ENCODE assay signal across 8 cellular contexts in the genomic region with DNA sequence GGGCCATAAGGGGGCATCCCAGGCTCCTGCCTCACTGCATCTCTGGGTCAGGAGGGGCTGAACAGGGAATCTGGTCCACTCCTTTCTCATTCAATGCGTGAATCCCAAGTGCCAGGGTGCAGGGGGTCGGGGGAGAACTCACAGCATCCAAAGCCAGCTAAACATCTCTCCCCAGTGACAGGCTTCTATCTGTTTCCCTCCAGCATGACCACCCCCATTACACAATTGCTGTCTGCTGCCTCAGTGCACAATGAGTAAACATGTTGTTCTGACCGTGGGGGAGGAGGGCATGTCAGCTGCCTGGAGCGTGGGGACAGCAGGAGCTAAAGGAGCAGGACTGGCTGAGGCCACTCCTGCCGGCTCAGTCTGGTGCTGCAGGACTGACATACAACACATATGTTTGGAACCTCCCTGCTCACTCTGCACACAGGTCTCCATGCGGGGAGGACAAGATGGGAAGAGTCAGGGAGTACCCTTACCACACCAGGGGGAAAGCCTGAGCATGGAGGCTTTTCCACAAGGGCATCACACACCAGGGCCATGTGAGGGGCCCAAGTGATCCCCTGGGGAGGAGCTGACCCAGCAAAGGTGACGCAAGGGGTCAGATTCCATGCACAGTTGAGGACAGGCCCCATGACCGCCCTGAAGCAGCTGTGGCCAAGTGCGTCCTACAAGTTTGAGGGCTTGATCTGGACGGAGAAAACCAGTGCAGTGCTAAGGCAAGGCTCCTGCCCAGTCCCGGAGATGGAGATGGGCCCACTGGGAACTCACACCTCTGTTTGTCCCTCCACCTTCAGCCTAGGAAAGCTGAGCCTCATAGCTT. TPM values are rescaled to one million over a fixed set of nuclear protein-coding genes. Genes with fewer than 3 reads are reported as not detected.
DNase-seq lines count a peak whose midpoint lies in the region; ATAC-seq and TF ChIP-seq lines count a peak whose summit lies in the region.

No MANE protein-coding gene starts in this region.

- no peaks in the 10 kb centered on the region for H3K9me3 Mint-ChIP-seq in CD4-positive, CD25-positive, alpha-beta regulatory T cell

- H3K36me3 Mint-ChIP-seq in CD4-positive, CD25-positive, alpha-beta regulatory T cell, result no peaks in the 10 kb centered on the region

- TF ChIP-seq CTCF in fibroblast of mammary gland (conservative IDR thresholded peaks at IDR 0.05; ENCODE audit: control insufficient read depth, insufficient read depth, low read depth, low read length), result no peak

- no peak overlapping the region for H4K8ac ChIP-seq in neuronal stem cell (ENCODE audit: low read depth, low read length)

- H2BK12ac ChIP-seq in neuronal stem cell (ENCODE audit: low read length), result no peak overlapping the region

- no peak overlapping the region for H4K91ac ChIP-seq in neuronal stem cell (ENCODE audit: low read depth, low read length, poor library complexity)

- peak overlapping the region; percentile 92 for H2AFZ ChIP-seq in neuronal stem cell (ENCODE audit: low read length)

- no peak overlapping the region for H3K4ac ChIP-seq in neuronal stem cell (ENCODE audit: low read length)

- peak overlapping the region; percentile 52 for H3K23ac ChIP-seq in neuronal stem cell (ENCODE audit: low read depth, low read length, poor library complexity)

- WGBS in neuronal stem cell (ENCODE audit: extremely low coverage in 2 of 2, insufficient read length in 2 of 2, insufficient replicate concordance in 1 of 2), 2 donors, result no CpG with 5 or more reads among the region's 11 CpGs

- peak overlapping the region; percentile 3 for H2AK5ac ChIP-seq in neuronal stem cell (ENCODE audit: low read depth, low read length)

- H3K27ac ChIP-seq in CD4-positive, CD25-positive, alpha-beta regulatory T cell (ENCODE audit: insufficient read depth, low read length, poor library complexity, severe bottlenecking), result no peak overlapping the region
- H3K27ac ChIP-seq in neuronal stem cell (replicated peaks; ENCODE audit: low read length), result no peak overlapping the region

- H3K79me1 ChIP-seq in neuronal stem cell (ENCODE audit: low read depth, low read length), result no peaks in the 10 kb centered on the region

- H2BK5ac ChIP-seq in neuronal stem cell (ENCODE audit: low read length), result no peak overlapping the region

- H3K4me3 Mint-ChIP-seq in CD4-positive, CD25-positive, alpha-beta regulatory T cell, result peak overlapping the region in 3 of 4 donors; percentile 53 to 90 (median 56)

- peaks cover 28% of the 10 kb centered on the region for H3K4me1 ChIP-seq in CD4-positive, CD25-positive, alpha-beta regulatory T cell (ENCODE audit: control insufficient read depth, insufficient read depth, low read length, poor library complexity, severe bottlenecking)
- peaks cover 38 to 40% of the 10 kb centered on the region in 2 donors for H3K4me1 ChIP-seq in neuronal stem cell (ENCODE audit: control insufficient read depth in 2 of 2, insufficient read depth in 1 of 2, low read depth in 1 of 2, low read length in 2 of 2)

- ATAC-seq in CD4-positive, CD25-positive, alpha-beta regulatory T cell (ENCODE audit: low read depth in 2 of 2), result no peak
- ATAC-seq in GM18868 (IDR thresholded peaks at IDR 0.05; ENCODE audit: unreplicated experiment), result no peak
- no peak for ATAC-seq in GM18873 (IDR thresholded peaks at IDR 0.05; ENCODE audit: low FRiP score, unreplicated experiment)

- H2BK15ac ChIP-seq in neuronal stem cell (ENCODE audit: low read length), result no peak overlapping the region

- H3K27ac Mint-ChIP-seq in CD4-positive, CD25-positive, alpha-beta regulatory T cell, result peak overlapping the region in 2 of 3 donors; percentile 27 to 84

- no peak for DNase-seq in CD4-positive, CD25-positive, alpha-beta regulatory T cell
- DNase-seq in OCI-M1 (lab: John Stamatoyannopoulos, UW) (peak; percentile 60), fibroblast of mammary gland (ENCODE audit: low read depth) (peak; percentile 89), neuronal stem cell (ENCODE audit: low spot score) (no peak), NCI-H1105 treated with DMSO at 0.1 percent for 48 hours (lab: John Stamatoyannopoulos, UW) (no peak)
- no peak for DNase-seq in stimulated activated CD4-positive, alpha-beta T cell treated with anti-CD3 and anti-CD28 coated beads, Interleukin-4, amount 100 ng/mL, for 1 hour

- peaks cover 4% of the 10 kb centered on the region for H3K27me3 Mint-ChIP-seq in CD4-positive, CD25-positive, alpha-beta regulatory T cell

- H3K27me3 ChIP-seq in CD4-positive, CD25-positive, alpha-beta regulatory T cell (ENCODE audit: control insufficient read depth, insufficient read depth, low read length), result no peaks in the 10 kb centered on the region
- H3K27me3 ChIP-seq in neuronal stem cell (ENCODE audit: control insufficient read depth in 3 of 3, insufficient read depth in 3 of 3, low read depth in 1 of 3, low read length in 3 of 3), result no peaks in the 10 kb centered on the region

- no peak overlapping the region for H2BK120ac ChIP-seq in neuronal stem cell (ENCODE audit: low read depth, low read length)

- H3K4me1 Mint-ChIP-seq in CD4-positive, CD25-positive, alpha-beta regulatory T cell, result peaks cover 0 to 22% (median 6%) of the 10 kb centered on the region in 4 donors

- H3K18ac ChIP-seq in neuronal stem cell (ENCODE audit: low read length), result peak overlapping the region; percentile 18

- H3K36me3 ChIP-seq in CD4-positive, CD25-positive, alpha-beta regulatory T cell (ENCODE audit: control insufficient read depth, insufficient read depth, low read length), result no peaks in the 10 kb centered on the region
- no peaks in the 10 kb centered on the region for H3K36me3 ChIP-seq in neuronal stem cell (replicated peaks in 1 of 2; ENCODE audit: control insufficient read depth in 2 of 2, insufficient read depth in 2 of 2, low read length in 2 of 2)

- H3K9ac ChIP-seq in neuronal stem cell (ENCODE audit: low read depth, low read length, poor library complexity), result peak overlapping the region; percentile 64

- no peak overlapping the region for H3K4me2 ChIP-seq in neuronal stem cell (ENCODE audit: insufficient read depth, low read length, poor library complexity, severe bottlenecking)

- no peak overlapping the region for H3K4me3 ChIP-seq in CD4-positive, CD25-positive, alpha-beta regulatory T cell (ENCODE audit: low read depth, low read length)
- peak overlapping the region; percentile 80 for H3K4me3 ChIP-seq in fibroblast of mammary gland (ENCODE audit: control insufficient read depth, low read depth, low read length)
- H3K4me3 ChIP-seq in neuronal stem cell (ENCODE audit: low read length in 2 of 2), result peak overlapping the region in 1 of 2 donors; percentile 47

- H3K14ac ChIP-seq in neuronal stem cell (ENCODE audit: low read length), result no peak overlapping the region

- H3K9me3 ChIP-seq in CD4-positive, CD25-positive, alpha-beta regulatory T cell (ENCODE audit: control insufficient read depth in 2 of 2, low read length in 2 of 2), result no peaks in the 10 kb centered on the region
- H3K9me3 ChIP-seq in neuronal stem cell (replicated peaks in 1 of 2; ENCODE audit: control insufficient read depth in 2 of 2, insufficient read depth in 1 of 2, low read depth in 1 of 2, low read length in 2 of 2), result no peaks in the 10 kb centered on the region

RNA-seq across cellular contexts. Expression of a gene that starts 1.4 kb away (rescaled TPM):
- 1.4 TPM for total RNA-seq in CD4-positive, CD25-positive, alpha-beta regulatory T cell
- under 1 TPM in 1 of 4 donors, not detected in 3; 0.09 TPM for polyA plus RNA-seq in CD4-positive, CD25-positive, alpha-beta regulatory T cell
- polyA plus RNA-seq in neuronal stem cell (2013, experiment 1 of 2), result 1.6 TPM
- polyA plus RNA-seq in neuronal stem cell (2013, experiment 2 of 2), result 0.83 TPM

RNA-seq across cellular contexts. Expression of a gene that starts 27.9 kb away (rescaled TPM):
- total RNA-seq in CD4-positive, CD25-positive, alpha-beta regulatory T cell, result 25.9 TPM
- 10 to 100 TPM; 34.1 to 59.2 (median 45.9) TPM for polyA plus RNA-seq in CD4-positive, CD25-positive, alpha-beta regulatory T cell
- polyA plus RNA-seq in neuronal stem cell (2013, experiment 1 of 2), result 3.1 TPM
- 3.1 TPM for polyA plus RNA-seq in neuronal stem cell (2013, experiment 2 of 2)

RNA-seq across cellular contexts. Expression of a gene that starts 45.0 kb away (rescaled TPM):
- total RNA-seq in CD4-positive, CD25-positive, alpha-beta regulatory T cell, result 506 TPM
- 100 to 1,000 TPM in 2 of 4 donors, 10 to 100 TPM in 2; 71.3 to 116 (median 103) TPM for polyA plus RNA-seq in CD4-positive, CD25-positive, alpha-beta regulatory T cell
- polyA plus RNA-seq in neuronal stem cell (2013, experiment 1 of 2), result 468 TPM
- 496 TPM for polyA plus RNA-seq in neuronal stem cell (2013, experiment 2 of 2)

RNA-seq across cellular contexts. Expression of a gene that starts 46.2 kb away (rescaled TPM):
- total RNA-seq in CD4-positive, CD25-positive, alpha-beta regulatory T cell, result not detected
- under 1 TPM in 1 of 4 donors, not detected in 3; 0.84 TPM for polyA plus RNA-seq in CD4-positive, CD25-positive, alpha-beta regulatory T cell
- 0.43 TPM for polyA plus RNA-seq in neuronal stem cell (2013, experiment 1 of 2)
- 0.53 TPM for polyA plus RNA-seq in neuronal stem cell (2013, experiment 2 of 2)

RNA-seq across cellular contexts. Expression of a gene that starts 52.0 kb away (rescaled TPM):
- 0.37 TPM for total RNA-seq in CD4-positive, CD25-positive, alpha-beta regulatory T cell
- polyA plus RNA-seq in CD4-positive, CD25-positive, alpha-beta regulatory T cell, result not detected
- not detected for polyA plus RNA-seq in neuronal stem cell (2013, experiment 1 of 2)
- not detected for polyA plus RNA-seq in neuronal stem cell (2013, experiment 2 of 2)

Comparison
In these comparisons a context has a peak if more than half of its experiments do, and no peak if none do; other contexts are left out.
1. DNase-seq: peak in OCI-M1 (single experiment) and fibroblast of mammary gland (single experiment); none in CD4-positive, CD25-positive, alpha-beta regulatory T cell (0 of 3), neuronal stem cell (single experiment), NCI-H1105 treated with DMSO at 0.1 percent for 48 hours (single experiment) and stimulated activated CD4-positive, alpha-beta T cell treated with anti-CD3 and anti-CD28 coated beads, Interleukin-4, amount 100 ng/mL, for 1 hour (single experiment).